Comparison of ENCODE assay signal across 8 cellular contexts in the genomic region with DNA sequence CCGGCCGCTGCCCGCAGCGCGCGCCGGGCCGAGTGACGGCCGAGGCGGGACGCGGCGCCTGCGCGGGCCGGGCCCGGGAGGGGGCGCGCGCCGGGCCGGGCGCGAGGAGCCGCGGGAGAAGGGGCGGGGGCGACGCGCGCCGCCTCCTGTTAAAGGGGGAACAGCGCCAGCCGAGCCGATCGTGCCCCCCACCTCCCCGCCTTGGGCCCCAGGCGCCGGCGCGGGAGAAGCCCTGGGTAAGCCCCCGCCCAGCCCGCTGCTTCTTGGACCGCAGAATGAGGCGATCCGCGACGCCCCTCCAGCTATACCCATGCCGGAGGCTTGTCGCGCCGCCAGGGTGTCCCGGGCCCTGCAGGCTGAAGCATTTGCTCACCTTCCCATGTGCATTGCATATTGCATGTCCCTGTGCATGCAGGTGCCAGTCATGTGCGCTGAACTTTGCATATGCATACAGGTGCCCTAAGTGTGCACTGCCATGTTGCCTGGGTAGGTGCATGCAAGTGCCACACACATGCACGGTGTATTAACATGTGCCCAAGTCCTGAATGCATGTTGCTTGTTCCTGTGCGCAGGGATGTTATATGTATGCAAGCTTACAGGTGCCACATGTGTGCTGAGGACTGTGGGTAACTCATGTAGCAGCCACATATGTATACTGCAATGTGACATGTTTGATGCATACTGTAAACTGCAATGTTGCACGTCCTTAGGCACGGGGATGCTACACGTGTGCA. TPM values are rescaled to one million over a fixed set of nuclear protein-coding genes. Genes with fewer than 3 reads are reported as not detected.
DNase-seq lines count a peak whose midpoint lies in the region; ATAC-seq and TF ChIP-seq lines count a peak whose summit lies in the region.

A gene with protein sequence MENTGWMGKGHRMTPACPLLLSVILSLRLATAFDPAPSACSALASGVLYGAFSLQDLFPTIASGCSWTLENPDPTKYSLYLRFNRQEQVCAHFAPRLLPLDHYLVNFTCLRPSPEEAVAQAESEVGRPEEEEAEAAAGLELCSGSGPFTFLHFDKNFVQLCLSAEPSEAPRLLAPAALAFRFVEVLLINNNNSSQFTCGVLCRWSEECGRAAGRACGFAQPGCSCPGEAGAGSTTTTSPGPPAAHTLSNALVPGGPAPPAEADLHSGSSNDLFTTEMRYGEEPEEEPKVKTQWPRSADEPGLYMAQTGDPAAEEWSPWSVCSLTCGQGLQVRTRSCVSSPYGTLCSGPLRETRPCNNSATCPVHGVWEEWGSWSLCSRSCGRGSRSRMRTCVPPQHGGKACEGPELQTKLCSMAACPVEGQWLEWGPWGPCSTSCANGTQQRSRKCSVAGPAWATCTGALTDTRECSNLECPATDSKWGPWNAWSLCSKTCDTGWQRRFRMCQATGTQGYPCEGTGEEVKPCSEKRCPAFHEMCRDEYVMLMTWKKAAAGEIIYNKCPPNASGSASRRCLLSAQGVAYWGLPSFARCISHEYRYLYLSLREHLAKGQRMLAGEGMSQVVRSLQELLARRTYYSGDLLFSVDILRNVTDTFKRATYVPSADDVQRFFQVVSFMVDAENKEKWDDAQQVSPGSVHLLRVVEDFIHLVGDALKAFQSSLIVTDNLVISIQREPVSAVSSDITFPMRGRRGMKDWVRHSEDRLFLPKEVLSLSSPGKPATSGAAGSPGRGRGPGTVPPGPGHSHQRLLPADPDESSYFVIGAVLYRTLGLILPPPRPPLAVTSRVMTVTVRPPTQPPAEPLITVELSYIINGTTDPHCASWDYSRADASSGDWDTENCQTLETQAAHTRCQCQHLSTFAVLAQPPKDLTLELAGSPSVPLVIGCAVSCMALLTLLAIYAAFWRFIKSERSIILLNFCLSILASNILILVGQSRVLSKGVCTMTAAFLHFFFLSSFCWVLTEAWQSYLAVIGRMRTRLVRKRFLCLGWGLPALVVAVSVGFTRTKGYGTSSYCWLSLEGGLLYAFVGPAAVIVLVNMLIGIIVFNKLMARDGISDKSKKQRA (N-terminal part only) (minus strand): TSS at position 34 of the 734 bp plus-strand sequence. CDS start 7,119 bp downstream, outside the sequence.

- H3K4me2 ChIP-seq in GM23248 (ENCODE audit: unreplicated experiment), result peak within 1 kb of the TSS; percentile 85

- H3K36me3 Mint-ChIP-seq in T-helper 1 cell treated with Interleukin-12 subunit alpha and Interleukin-12 subunit beta and Interleukin-4 antibody, amounts not matched to agents 30 μg/mL and 1 μg/mL, for 36 hours (ENCODE audit: low read depth), result no peaks in the 10 kb centered on the region
- peaks cover 2% of the 10 kb centered on the region for H3K36me3 Mint-ChIP-seq in effector memory CD8-positive, alpha-beta T cell (ENCODE audit: insufficient read depth)
- H3K36me3 Mint-ChIP-seq in natural killer cell, result no peaks in the 10 kb centered on the region

- H3F3A ChIP-seq in GM23248 (ENCODE audit: insufficient read depth), result no peaks in the 10 kb centered on the region

- no peaks in the 10 kb centered on the region for H3K9me2 ChIP-seq in GM23248 (ENCODE audit: insufficient read depth)

- in situ Hi-C loops in GM23248 (cut with MboI), result no loop called here

- peak within 1 kb of the TSS; percentile 78 for H3K4me3 ChIP-seq in GM23248

- no peaks in the 10 kb centered on the region for H3K9me3 ChIP-seq in GM23248 (ENCODE audit: low read depth)

- H3K9ac ChIP-seq in GM23248, result 0 out of 2 replicates have a peak within 1 kb of the TSS, but pooled peaks have one; percentile 45

- H3K27ac ChIP-seq in GM23248, result no peak within 1 kb of the TSS

- no peaks in the 10 kb centered on the region for H4K20me1 ChIP-seq in GM23248 (ENCODE audit: insufficient read depth)

- DNase-seq in AG08395 (ENCODE audit: low spot score), result peak; percentile 40
- peak; percentile 53 for DNase-seq in GM23248
- peak in 2 of 3 experiments; percentile 19 to 24 for DNase-seq in effector memory CD8-positive, alpha-beta T cell
- no peak for DNase-seq in natural killer cell
- DNase-seq in H4 (ENCODE audit: low spot score), result no peak
- DNase-seq in HK-2 (ENCODE audit: unreplicated experiment), result no peak

- peaks cover 72% of the 10 kb centered on the region for H3K27me3 Mint-ChIP-seq in T-helper 1 cell treated with Interleukin-12 subunit alpha and Interleukin-12 subunit beta and Interleukin-4 antibody, amounts not matched to agents 30 μg/mL and 1 μg/mL, for 36 hours (ENCODE audit: low read depth)
- H3K27me3 Mint-ChIP-seq in effector memory CD8-positive, alpha-beta T cell, result peaks cover 0 to 23% of the 10 kb centered on the region in 2 donors
- H3K27me3 Mint-ChIP-seq in natural killer cell (ENCODE audit: low read depth in 2 of 2), result peaks cover 0 to 8% of the 10 kb centered on the region in 2 donors

- peaks cover 8% of the 10 kb centered on the region for H3K4me1 ChIP-seq in GM23248 (ENCODE audit: insufficient read depth)

- no peak within 1 kb of the TSS for H3K27ac Mint-ChIP-seq in T-helper 1 cell treated with Interleukin-12 subunit alpha and Interleukin-12 subunit beta and Interleukin-4 antibody, amounts not matched to agents 30 μg/mL and 1 μg/mL, for 36 hours
- H3K27ac Mint-ChIP-seq in effector memory CD8-positive, alpha-beta T cell, result no peak within 1 kb of the TSS
- peak within 1 kb of the TSS in 1 of 2 donors; percentile 84 for H3K27ac Mint-ChIP-seq in natural killer cell

- 5% methylated on average over 25 to 33 of the region's 60 CpGs for WGBS in GM23248 (ENCODE audit: low coverage in 1 of 2, low lambda C conversion rate in 2 of 2, missing lambda C conversion rate in 2 of 2), 2 experiments

- peak; percentile 34 for ATAC-seq in effector memory CD8-positive, alpha-beta T cell (replicated peaks)
- ATAC-seq in natural killer cell (peak; percentile 22 to 35 (median 23)), HG03280 (IDR thresholded peaks at IDR 0.05; ENCODE audit: unreplicated experiment) (no peak)

- TF ChIP-seq CTCF in natural killer cell (IDR thresholded peaks at IDR 0.05), result no peak

- intact Hi-C loops in natural killer cell (cut with micrococcal nuclease), result loop anchor here (5.0 kb wide), 1 partner anchor 198 kb away; no protein-coding TSS in a partner anchor

- H2AFZ ChIP-seq in GM23248, result peak within 1 kb of the TSS; percentile 33

- H3K4me1 Mint-ChIP-seq in T-helper 1 cell treated with Interleukin-12 subunit alpha and Interleukin-12 subunit beta and Interleukin-4 antibody, amounts not matched to agents 30 μg/mL and 1 μg/mL, for 36 hours (ENCODE audit: low read depth), result peaks cover 20% of the 10 kb centered on the region
- peaks cover 23 to 28% of the 10 kb centered on the region in 2 donors for H3K4me1 Mint-ChIP-seq in effector memory CD8-positive, alpha-beta T cell (ENCODE audit: low read depth in 2 of 2)
- peaks cover 14 to 47% of the 10 kb centered on the region in 2 donors for H3K4me1 Mint-ChIP-seq in natural killer cell

- no peaks in the 10 kb centered on the region for H3K79me2 ChIP-seq in GM23248 (ENCODE audit: insufficient read depth)

- no peaks in the 10 kb centered on the region for H3K9me3 Mint-ChIP-seq in T-helper 1 cell treated with Interleukin-12 subunit alpha and Interleukin-12 subunit beta and Interleukin-4 antibody, amounts not matched to agents 30 μg/mL and 1 μg/mL, for 36 hours
- H3K9me3 Mint-ChIP-seq in effector memory CD8-positive, alpha-beta T cell, result no peaks in the 10 kb centered on the region
- H3K9me3 Mint-ChIP-seq in natural killer cell, result no peaks in the 10 kb centered on the region

- no peaks in the 10 kb centered on the region; the same call in 1 of the 2 replicates for H3K27me3 ChIP-seq in GM23248 (replicated peaks; ENCODE audit: insufficient read depth)

- no peaks in the 10 kb centered on the region for H3K36me3 ChIP-seq in GM23248 (ENCODE audit: low read depth)

- peak within 1 kb of the TSS; percentile 81 for H3K4me3 Mint-ChIP-seq in T-helper 1 cell treated with Interleukin-12 subunit alpha and Interleukin-12 subunit beta and Interleukin-4 antibody, amounts not matched to agents 30 μg/mL and 1 μg/mL, for 36 hours
- H3K4me3 Mint-ChIP-seq in effector memory CD8-positive, alpha-beta T cell, result peak within 1 kb of the TSS; percentile 83 to 91
- H3K4me3 Mint-ChIP-seq in natural killer cell, result peak within 1 kb of the TSS; percentile 90

RNA-seq across cellular contexts. Expression of the gene that starts here (rescaled TPM):
- 3.6 and 3.9 TPM in 2 replicates for total RNA-seq in GM23248 (2014; rRNA removed; shearing (Covaris generic))
- 0.51 and 1.3 TPM in 2 replicates for polyA plus RNA-seq in GM23248 (2016; fragmentation: Nextera tagmentation; extraction: Ambion mirVana)
- total RNA-seq in natural killer cell, result 10 to 100 TPM in 2 of 3 donors, 1 to 10 TPM in 1; 7.6 to 19.9 (median 12.8) TPM
- total RNA-seq in H4 (2014; rRNA removed; shearing (Covaris generic)), result 2.4 and 3.5 TPM in 2 replicates

Comparison
In these comparisons a context has a peak if more than half of its experiments do, and no peak if none do; other contexts are left out.
1. DNase-seq: peak in AG08395 (single experiment), GM23248 (single experiment) and effector memory CD8-positive, alpha-beta T cell (2 of 3); none in natural killer cell (single experiment), H4 (single experiment) and HK-2 (single experiment).
2. Peak in every context shown above with its lines, with median percentiles within 50 percentile points of each other: H3K4me3 Mint-ChIP-seq.